27 cellular contexts compared by ENCODE assay signal in genomic region chr6:55798571-55798970, GRCh38.
"Had no signal": no experiment of that assay in that cellular context is flagged by ENCODE, and none has a peak within 500 bp of the region (broad histone marks: within the 10 kb centered on the region; RNA-seq: fewer than 3 reads in every experiment).

No MANE protein-coding gene starts in this region.

- H3K9ac ChIP-seq: neural progenitor cell, parathyroid adenoma had no signal

- H3K27me3 ChIP-seq: neural progenitor cell, ovary, right lobe of liver, sigmoid colon, thyroid gland, tibial nerve, upper lobe of left lung, vagina had no signal

- H3K4me1 ChIP-seq: parathyroid adenoma, psoas muscle, right lobe of liver, sigmoid colon, thyroid gland, tibial nerve, upper lobe of left lung, vagina had no signal

- H3K9me3 ChIP-seq: ovary, psoas muscle, right lobe of liver, sigmoid colon, thoracic aorta, thyroid gland, tibial nerve, upper lobe of left lung, vagina had no signal

- H3K27ac ChIP-seq: neural progenitor cell, ovary, parathyroid adenoma, psoas muscle, right lobe of liver, sigmoid colon, thoracic aorta, thyroid gland, tibial nerve, upper lobe of left lung, vagina had no signal

- DNase-seq: natural killer cell; occipital lobe; ovary; posterior cingulate gyrus; psoas muscle; right cardiac atrium; right lobe of liver; sigmoid colon; small intestine; stimulated activated CD4-positive, alpha-beta T cell treated with anti-CD3 and anti-CD28 coated beads, Interleukin-15, amount 100 ng/mL, for 24 hours; stimulated activated CD4-positive, alpha-beta T cell treated with anti-CD3 and anti-CD28 coated beads, Interleukin-2, amount 100 ng/mL, for 24 hours; stimulated activated CD4-positive, alpha-beta T cell treated with anti-CD3 and anti-CD28 coated beads, Interleukin-2, amount 100 ng/mL, for 48 hours; stimulated activated CD4-positive, alpha-beta T cell treated with anti-CD3 and anti-CD28 coated beads, Interleukin-4, amount 100 ng/mL, for 4 hours; stimulated activated CD8-positive, alpha-beta memory T cell treated with anti-CD3 and anti-CD28 coated beads, Interleukin-4, amount 100 ng/mL, for 48 hours; stimulated activated naive CD4-positive, alpha-beta T cell; stimulated activated naive CD8-positive, alpha-beta T cell treated with anti-CD3 and anti-CD28 coated beads, Interleukin-15, amount 100 ng/mL, for 72 hours; stimulated activated naive CD8-positive, alpha-beta T cell treated with anti-CD3 and anti-CD28 coated beads, Interleukin-15, Interleukin-2, amounts not matched to agents 100 U/mL and 50 U/mL, for 24 hours; substantia nigra; thyroid gland; trophoblast cell; upper lobe of left lung had no signal

- FAIRE-seq: small intestine, urothelium cell line had no signal

- H3K36me3 ChIP-seq: neural progenitor cell, ovary, right lobe of liver, sigmoid colon, thoracic aorta, thyroid gland, tibial nerve, upper lobe of left lung, vagina had no signal

- H3K4me3 ChIP-seq: neural progenitor cell, ovary, psoas muscle, right lobe of liver, sigmoid colon, thoracic aorta, thyroid gland, tibial nerve, upper lobe of left lung, vagina had no signal
